Comparison of ENCODE assay signal across 14 cellular contexts in genomic region chr6:39209360-39209811, GRCh38. TPM values are rescaled to one million over a fixed set of nuclear protein-coding genes. Genes with fewer than 3 reads are reported as not detected.
DNase-seq lines count a peak whose midpoint lies in the region; ATAC-seq and TF ChIP-seq lines count a peak whose summit lies in the region.
"Had no signal": no experiment of that assay in that cellular context is flagged by ENCODE, and none has a peak within 500 bp of the region (broad histone marks: within the 10 kb centered on the region; RNA-seq: fewer than 3 reads in every experiment).

No MANE protein-coding gene starts in this region.

- H3K4me3 ChIP-seq in Caco-2 (ENCODE audit: low read depth, low read length) (no peak overlapping the region), left lung (no peak overlapping the region)

- peaks cover 29% of the 10 kb centered on the region for H3K36me3 Mint-ChIP-seq in Caco-2 (ENCODE audit: insufficient read depth, unreplicated experiment)
- H3K36me3 Mint-ChIP-seq in activated T-helper 2 cell treated with anti-CD3 and anti-CD28 coated beads, Interferon-gamma antibody, Interleukin-2, Interleukin-4, amounts not matched to agents 10 μg/mL and 5 μg/mL and 100 μg/mL, durations not matched to agents 14 hours and 24 hours and 36 hours (ENCODE audit: low read depth): peaks cover 63% of the 10 kb centered on the region
- H3K36me3 Mint-ChIP-seq: CD8-positive, alpha-beta T cell had no signal

- no peak overlapping the region for H3K4me3 Mint-ChIP-seq in Caco-2 (ENCODE audit: unreplicated experiment)
- H3K4me3 Mint-ChIP-seq in activated T-helper 2 cell treated with anti-CD3 and anti-CD28 coated beads, Interferon-gamma antibody, Interleukin-2, Interleukin-4, amounts not matched to agents 10 μg/mL and 5 μg/mL and 100 μg/mL, durations not matched to agents 14 hours and 24 hours and 36 hours (ENCODE audit: low read depth): no peak overlapping the region
- H3K4me3 Mint-ChIP-seq: CD8-positive, alpha-beta T cell had no signal

- H3K27ac ChIP-seq in KOPT-K1 (ENCODE audit: low read depth, low read length, poor library complexity, severe bottlenecking) (peak overlapping the region; percentile 71), left lung (peak overlapping the region in 1 of 2 donors; percentile 71)
- H3K27ac ChIP-seq: VCaP had no signal

- peaks cover 46% of the 10 kb centered on the region for H3K4me1 Mint-ChIP-seq in Caco-2 (ENCODE audit: low read depth, unreplicated experiment)
- H3K4me1 Mint-ChIP-seq in activated T-helper 2 cell treated with anti-CD3 and anti-CD28 coated beads, Interferon-gamma antibody, Interleukin-2, Interleukin-4, amounts not matched to agents 10 μg/mL and 5 μg/mL and 100 μg/mL, durations not matched to agents 14 hours and 24 hours and 36 hours (ENCODE audit: low read depth): peaks cover 54% of the 10 kb centered on the region

- no peaks in the 10 kb centered on the region for H3K9me3 ChIP-seq in Caco-2
- H3K9me3 ChIP-seq in KOPT-K1 (ENCODE audit: insufficient read depth, low read length, poor library complexity, severe bottlenecking): no peaks in the 10 kb centered on the region
- H3K9me3 ChIP-seq in left lung: no peaks in the 10 kb centered on the region

- H3K27me3 Mint-ChIP-seq in Caco-2 (ENCODE audit: insufficient read depth, unreplicated experiment): no peaks in the 10 kb centered on the region
- H3K27me3 Mint-ChIP-seq in activated T-helper 2 cell treated with anti-CD3 and anti-CD28 coated beads, Interferon-gamma antibody, Interleukin-2, Interleukin-4, amounts not matched to agents 10 μg/mL and 5 μg/mL and 100 μg/mL, durations not matched to agents 14 hours and 24 hours and 36 hours (ENCODE audit: low read depth): no peaks in the 10 kb centered on the region

- ATAC-seq in left lung (peak; percentile 6), GM19328 (IDR thresholded peaks at IDR 0.05; ENCODE audit: unreplicated experiment) (no peak)
- ATAC-seq: CD8-positive, alpha-beta T cell had no signal

- intact Hi-C loops in Caco-2 (cut with micrococcal nuclease; ENCODE audit: unreplicated experiment) (loop anchor here (2.0 kb wide), 1 partner anchor 19 kb away; the partner anchor contains the start of gene KCNK5), left lung (cut with DNase I) (no loop called here)
- intact Hi-C loops in activated T-helper 2 cell treated with anti-CD3 and anti-CD28 coated beads, Interferon-gamma antibody, Interleukin-2, Interleukin-4, amounts not matched to agents 10 μg/mL and 5 μg/mL and 100 μg/mL, durations not matched to agents 14 hours and 24 hours and 36 hours (cut with micrococcal nuclease): no loop called here

- DNase-seq in Caco-2 (no peak), left lung (no peak), Ammon's horn (ENCODE audit: low spot score) (no peak), NCI-H1105 treated with DMSO at 0.1 percent for 48 hours (lab: John Stamatoyannopoulos, UW) (no peak)
- no peak for DNase-seq in activated T-helper 2 cell treated with anti-CD3 and anti-CD28 coated beads, Interferon-gamma antibody, Interleukin-2, Interleukin-4, amounts not matched to agents 10 μg/mL and 5 μg/mL and 100 μg/mL, durations not matched to agents 14 hours and 24 hours and 36 hours (ENCODE audit: low spot score)
- no peak for DNase-seq in activated T-cell treated with anti-CD3 and anti-CD28 coated beads, Interleukin-2, amount 50 U/mL, for 48 hours
- DNase-seq: activated naive CD4-positive, alpha-beta T cell treated with Interleukin-2 at 50 U/mL for 16 hours; CD8-positive, alpha-beta T cell; stimulated activated CD4-positive, alpha-beta T cell treated with anti-CD3 and anti-CD28 coated beads, Interleukin-1b, Interleukin-23, amount 100 ng/mL, for 48 hours; stimulated activated naive CD4-positive, alpha-beta T cell had no signal

- H3K27ac Mint-ChIP-seq in Caco-2 (ENCODE audit: unreplicated experiment): peak overlapping the region; percentile 45
- peak overlapping the region; percentile 73 for H3K27ac Mint-ChIP-seq in activated T-helper 2 cell treated with anti-CD3 and anti-CD28 coated beads, Interferon-gamma antibody, Interleukin-2, Interleukin-4, amounts not matched to agents 10 μg/mL and 5 μg/mL and 100 μg/mL, durations not matched to agents 14 hours and 24 hours and 36 hours
- H3K27ac Mint-ChIP-seq: CD8-positive, alpha-beta T cell had no signal

- no peaks in the 10 kb centered on the region for H3K9me3 Mint-ChIP-seq in Caco-2 (ENCODE audit: unreplicated experiment)
- no peaks in the 10 kb centered on the region for H3K9me3 Mint-ChIP-seq in activated T-helper 2 cell treated with anti-CD3 and anti-CD28 coated beads, Interferon-gamma antibody, Interleukin-2, Interleukin-4, amounts not matched to agents 10 μg/mL and 5 μg/mL and 100 μg/mL, durations not matched to agents 14 hours and 24 hours and 36 hours
- H3K9me3 Mint-ChIP-seq: CD8-positive, alpha-beta T cell had no signal

- no TSS peak for BruUV-seq in Caco-2 (replicated peaks; lab: Mats Ljungman, UMichigan)

- H3K4me1 ChIP-seq in Caco-2: peaks cover 71% of the 10 kb centered on the region
- H3K4me1 ChIP-seq in left lung: peaks cover 19 to 64% of the 10 kb centered on the region in 2 donors

- CTCF ChIA-PET in Caco-2 (lab: Charles Lee): no interaction called here

- peaks cover 1% of the 10 kb centered on the region; the same call in 1 of the 2 replicates for H3K36me3 ChIP-seq in Caco-2 (ENCODE audit: control insufficient read depth, insufficient read depth, low read length)
- peaks cover 48% of the 10 kb centered on the region for H3K36me3 ChIP-seq in KOPT-K1 (ENCODE audit: insufficient read depth, low read length)
- no peaks in the 10 kb centered on the region for H3K36me3 ChIP-seq in left lung

- TF ChIP-seq CTCF in Caco-2 (IDR thresholded peaks at IDR 0.05; ENCODE audit: insufficient read depth in 1 of 2, low read depth in 1 of 2, low read length in 1 of 2, severe bottlenecking in 1 of 2, unreplicated experiment in 1 of 2): no peak
- TF ChIP-seq CTCF in left lung (IDR thresholded peaks at IDR 0.05): no peak

- H3K27me3 ChIP-seq in Caco-2 (replicated peaks; ENCODE audit: control insufficient read depth, insufficient read depth, low read length) (no peaks in the 10 kb centered on the region), left lung (no peaks in the 10 kb centered on the region)

- POLR2A ChIA-PET in Caco-2 (lab: Charles Lee): no interaction called here

RNA-seq across cellular contexts. Expression of gene KCNK5, which starts 19.9 kb away (rescaled TPM):
- 19.8 and 20.9 TPM in 2 replicates for total RNA-seq in Caco-2 (2022)
- 41.5 and 42.6 TPM in 2 replicates for total RNA-seq in activated T-helper 2 cell treated with anti-CD3 and anti-CD28 coated beads, Interferon-gamma antibody, Interleukin-2, Interleukin-4, amounts not matched to agents 10 μg/mL and 5 μg/mL and 100 μg/mL, durations not matched to agents 14 hours and 24 hours and 36 hours
- 10 to 100 TPM; 12.6 to 14.5 TPM for total RNA-seq in left lung
- total RNA-seq: osteoblast had no signal
